8 cellular contexts compared by ENCODE assay signal in genomic region chr14:52551696-52552062, GRCh38. TPM values are rescaled to one million over a fixed set of nuclear protein-coding genes. Genes with fewer than 3 reads are reported as not detected.
DNase-seq lines count a peak whose midpoint lies in the region; ATAC-seq and TF ChIP-seq lines count a peak whose summit lies in the region.

No MANE protein-coding gene starts in this region.

- peak overlapping the region; percentile 89 for H3K4me3 Mint-ChIP-seq in activated naive CD8-positive, alpha-beta T cell

- H3K4me1 ChIP-seq in heart right ventricle = peaks cover 4 to 35% (median 20%) of the 10 kb centered on the region in 9 donors
- H3K4me1 ChIP-seq in prostate gland (replicated peaks) = no peaks in the 10 kb centered on the region

- peak; percentile 13 for DNase-seq in stimulated activated CD4-positive, alpha-beta T cell treated with anti-CD3 and anti-CD28 coated beads, Interleukin-15, amount 100 ng/mL, for 24 hours
- no peak for DNase-seq in stimulated activated CD4-positive, alpha-beta T cell treated with anti-CD3 and anti-CD28 coated beads, Interleukin-2, amount 100 ng/mL, for 24 hours
- peak; percentile 10 for DNase-seq in NCI-H2081 treated with DMSO at 0.1 percent for 48 hours (lab: John Stamatoyannopoulos, UW)
- DNase-seq in heart right ventricle = no peak
- peak; percentile 38 for DNase-seq in prostate gland (ENCODE audit: low spot score)
- DNase-seq in iPS-NIHi11 (ENCODE audit: low spot score) = no peak
- no peak for DNase-seq in GOT3 (lab: John Stamatoyannopoulos, UW)

- H3K4me3 ChIP-seq in heart right ventricle = peak overlapping the region; percentile 64 to 95 (median 83)
- H3K4me3 ChIP-seq in prostate gland = peak overlapping the region; percentile 61 to 80

- no peaks in the 10 kb centered on the region for H3K9me3 Mint-ChIP-seq in activated naive CD8-positive, alpha-beta T cell (ENCODE audit: low read depth)

- intact Hi-C loops in heart right ventricle (cut with DNase I) = loop anchor here in 4 of 10 donors (5.0 to 10.0 kb wide), 4 partner anchors 143 to 243 kb away; partner anchors contain the start of genes ERO1A (in 2 of the 4), PSMC6 (in 2 of the 4) and GNPNAT1 (in 1 of the 4)
- intact Hi-C loops in prostate gland (cut with DNase I) = loop anchor here (5.0 to 10.0 kb wide), 3 partner anchors 143 to 401 kb away; partner anchors contain the start of genes ERO1A, FERMT2 and PTGER2

- no peak for TF ChIP-seq POLR2A in prostate gland (IDR thresholded peaks at IDR 0.05)

- peak overlapping the region; percentile 81 for H3K27ac Mint-ChIP-seq in activated naive CD8-positive, alpha-beta T cell

- H3K27ac ChIP-seq in heart right ventricle (peak overlapping the region in 9 of 10 donors; percentile 69 to 91 (median 82)), prostate gland (peak overlapping the region; percentile 95 to 96)

- no peaks in the 10 kb centered on the region for H3K36me3 ChIP-seq in heart right ventricle
- no peaks in the 10 kb centered on the region for H3K36me3 ChIP-seq in prostate gland

- H3K9me3 ChIP-seq in heart right ventricle (no peaks in the 10 kb centered on the region), prostate gland (no peaks in the 10 kb centered on the region)

- 2% methylated on average over 8 of the region's 8 CpGs for WGBS in heart right ventricle, 2 donors
- under 1% methylated on average over 8 of the region's 8 CpGs for WGBS in prostate gland

- peak in 2 of 8 donors; percentile 30 to 31 for ATAC-seq in heart right ventricle

- peak in 5 of 9 donors; percentile 12 to 34 (median 26) for TF ChIP-seq CTCF in heart right ventricle (IDR thresholded peaks at IDR 0.05)
- TF ChIP-seq CTCF in prostate gland (IDR thresholded peaks at IDR 0.05) = peak in 1 of 4 experiments; percentile 24

- H3K4me1 Mint-ChIP-seq in activated naive CD8-positive, alpha-beta T cell (ENCODE audit: low read depth) = peaks cover 32% of the 10 kb centered on the region

- peaks cover 6% of the 10 kb centered on the region for H3K36me3 Mint-ChIP-seq in activated naive CD8-positive, alpha-beta T cell

- no peaks in the 10 kb centered on the region for H3K27me3 ChIP-seq in heart right ventricle
- H3K27me3 ChIP-seq in prostate gland (replicated peaks; ENCODE audit: insufficient read depth) = no peaks in the 10 kb centered on the region

- H3K27me3 Mint-ChIP-seq in activated naive CD8-positive, alpha-beta T cell = peaks cover 4% of the 10 kb centered on the region

RNA-seq across cellular contexts. Expression of gene TXNDC16, which starts 0.6 kb away (rescaled TPM):
- total RNA-seq in heart right ventricle (1 to 10 TPM; 3.1 to 6.3 (median 4.3) TPM), prostate gland (10 to 100 TPM; 14.0 to 37.1 TPM)
- 1 to 10 TPM; 1.2 to 1.3 TPM for polyA plus RNA-seq in heart right ventricle

RNA-seq across cellular contexts. Expression of gene GPR137C, which starts 1.0 kb away (rescaled TPM):
- total RNA-seq in heart right ventricle = 1 to 10 TPM in 6 of 10 donors, under 1 TPM in 4; 0.62 to 2.3 (median 1.1) TPM
- polyA plus RNA-seq in heart right ventricle = 1 to 10 TPM in 1 of 2 donors, under 1 TPM in 1; 0.88 to 1.4 TPM
- 1 to 10 TPM in 1 of 2 donors, under 1 TPM in 1; 0.09 to 5.3 TPM for total RNA-seq in prostate gland

Comparison
In these comparisons a context has a peak if more than half of its experiments do, and no peak if none do; other contexts are left out.
1. DNase-seq: peak in stimulated activated CD4-positive, alpha-beta T cell treated with anti-CD3 and anti-CD28 coated beads, Interleukin-15, amount 100 ng/mL, for 24 hours (single experiment), NCI-H2081 treated with DMSO at 0.1 percent for 48 hours (single experiment) and prostate gland (single experiment); none in stimulated activated CD4-positive, alpha-beta T cell treated with anti-CD3 and anti-CD28 coated beads, Interleukin-2, amount 100 ng/mL, for 24 hours (0 of 2), heart right ventricle (0 of 2), iPS-NIHi11 (single experiment) and GOT3 (single experiment).